11 cellular contexts compared by ENCODE assay signal in the genomic region with DNA sequence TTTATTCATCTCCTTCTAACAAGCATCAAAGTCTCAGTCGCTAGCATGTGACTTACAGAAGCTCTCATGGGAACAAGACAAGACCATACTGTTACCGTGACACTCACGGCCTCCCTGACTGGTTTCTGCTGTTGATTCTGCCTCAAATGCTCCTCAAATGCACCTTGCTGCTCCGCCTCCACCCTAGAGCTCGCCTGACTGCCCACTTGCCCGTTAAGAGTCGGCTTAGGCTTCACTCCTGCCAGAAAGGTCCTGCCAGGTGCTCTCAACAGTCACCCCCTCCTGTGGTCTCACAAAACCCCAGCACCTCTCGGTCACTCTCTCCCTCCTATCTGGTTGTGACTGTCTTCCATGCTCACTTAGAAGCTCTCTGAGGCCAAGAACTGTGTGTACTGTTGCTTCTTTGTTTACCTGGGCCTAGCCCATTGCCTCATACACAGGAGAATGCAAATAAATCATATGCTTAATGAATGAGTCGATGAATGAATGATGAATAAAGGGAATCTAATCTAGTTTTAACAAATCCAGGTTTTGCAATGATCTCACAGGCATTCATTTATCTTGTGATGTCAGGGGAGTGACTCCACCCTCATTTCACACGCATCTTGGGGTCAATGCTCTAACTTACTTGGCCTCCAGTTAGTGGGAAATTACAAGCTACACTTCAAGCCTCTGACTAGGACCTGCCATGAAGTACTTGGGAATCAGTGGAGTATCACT. TPM values are rescaled to one million over a fixed set of nuclear protein-coding genes. Genes with fewer than 3 reads are reported as not detected.
A peak's percentile ranks its signal among the peaks of the same experiment; 100 is the strongest.
DNase-seq lines count a peak whose midpoint lies in the region; ATAC-seq and TF ChIP-seq lines count a peak whose summit lies in the region.
"Had no signal": no experiment of that assay in that cellular context is flagged by ENCODE, and none has a peak within 500 bp of the region (broad histone marks: within the 10 kb centered on the region; RNA-seq: fewer than 3 reads in every experiment).

No MANE protein-coding gene starts in this region.

- H3K4me1 Mint-ChIP-seq in central memory CD8-positive, alpha-beta T cell = peaks cover 17% of the 10 kb centered on the region

- TF ChIP-seq EP300 in transverse colon (IDR thresholded peaks at IDR 0.05; ENCODE audit: low read depth) = no peak

- no peak for TF ChIP-seq POLR2A in transverse colon (IDR thresholded peaks at IDR 0.05)

- ATAC-seq in Right ventricle myocardium inferior (peak; percentile 2), left ventricle myocardium superior (no peak), lung (ENCODE audit: insufficient read depth, low FRiP score) (no peak), HG02981 (IDR thresholded peaks at IDR 0.05; ENCODE audit: unreplicated experiment) (no peak), GM21619 (IDR thresholded peaks at IDR 0.05; ENCODE audit: unreplicated experiment) (no peak)
- ATAC-seq in central memory CD8-positive, alpha-beta T cell (replicated peaks; ENCODE audit: extremely low read depth, poor library complexity, severe bottlenecking) = no peak

- no peaks in the 10 kb centered on the region for H3K27me3 Mint-ChIP-seq in central memory CD8-positive, alpha-beta T cell

- peak overlapping the region; percentile 1 for H3K27ac Mint-ChIP-seq in central memory CD8-positive, alpha-beta T cell (ENCODE audit: low read depth)

- H3K27ac ChIP-seq in lung (ENCODE audit: low read depth in 1 of 2, low read length in 1 of 2) (peak overlapping the region; percentile 51 to 65), transverse colon (peak overlapping the region in 3 of 4 donors; percentile 2 to 32 (median 19))

- in situ Hi-C loops in transverse colon (cut with MboI; ENCODE audit: low pct_ligation_motif_present in 1 of 4, low pct_unique_long_range_greater_than_20kb in 1 of 4, low sequenced_read_pairs in 3 of 4) = no loop called here

- H3K9me3 Mint-ChIP-seq in central memory CD8-positive, alpha-beta T cell = no peaks in the 10 kb centered on the region

- H3K27me3 ChIP-seq in lung (ENCODE audit: control insufficient read depth, insufficient read depth) (no peaks in the 10 kb centered on the region), transverse colon (no peaks in the 10 kb centered on the region)

- DNase-seq in Right ventricle myocardium inferior (ENCODE audit: missing footprints) (no peak), left ventricle myocardium superior (no peak), lung (ENCODE audit: low spot score) (no peak), transverse colon (no peak), NCI-H1436 treated with DMSO at 0.1 percent for 48 hours (lab: John Stamatoyannopoulos, UW) (no peak)
- DNase-seq in central memory CD8-positive, alpha-beta T cell (ENCODE audit: low spot score in 2 of 2) = no peak
- DNase-seq: GF-D8, HCEC 1CT, NCI-H526 treated with DMSO at 0.1 percent for 48 hours had no signal

- H3K4me3 ChIP-seq in lung (no peak overlapping the region), transverse colon (no peak overlapping the region)

- 79 to 90% methylated on average over 10 of the region's 10 CpGs for WGBS in lung, 2 donors
- WGBS in transverse colon (ENCODE audit: low coverage in 1 of 2), 2 donors = 86 to 88% methylated on average over 6 to 10 of the region's 10 CpGs

- H3K4me1 ChIP-seq in lung (ENCODE audit: control insufficient read depth in 2 of 2, insufficient read depth in 2 of 2, low read length in 2 of 2) (peaks cover 20 to 21% of the 10 kb centered on the region in 2 donors), transverse colon (peaks cover 0 to 19% (median 11%) of the 10 kb centered on the region in 4 donors)

- intact Hi-C loops in Right ventricle myocardium inferior (cut with DNase I) (loop anchor here (5.0 kb wide), 1 partner anchor 36 kb away; no protein-coding TSS in a partner anchor), left ventricle myocardium superior (cut with micrococcal nuclease) (no loop called here), transverse colon (cut with DNase I; ENCODE audit: low total_unique reads) (no loop called here)

- H3K4me3 Mint-ChIP-seq in central memory CD8-positive, alpha-beta T cell = no peak overlapping the region

- peaks cover 23% of the 10 kb centered on the region for H3K36me3 Mint-ChIP-seq in central memory CD8-positive, alpha-beta T cell (ENCODE audit: insufficient read depth)

- H3K9me3 ChIP-seq in lung (ENCODE audit: control insufficient read depth in 2 of 2, insufficient read depth in 1 of 2, low read length in 1 of 2) = no peaks in the 10 kb centered on the region
- no peaks in the 10 kb centered on the region for H3K9me3 ChIP-seq in transverse colon

- H3K36me3 ChIP-seq in lung (ENCODE audit: control insufficient read depth in 2 of 2, insufficient read depth in 2 of 2, low read length in 2 of 2) (peaks cover 18 to 50% of the 10 kb centered on the region in 2 donors), transverse colon (peaks cover 0 to 13% (median 5%) of the 10 kb centered on the region in 4 donors)

- TF ChIP-seq CTCF in lung (IDR thresholded peaks at IDR 0.05; ENCODE audit: control extremely low read depth, extremely low read depth) (no peak), transverse colon (IDR thresholded peaks at IDR 0.05) (no peak)

RNA-seq across cellular contexts. Expression of a gene that starts 41.3 kb away (rescaled TPM):
- total RNA-seq in Right ventricle myocardium inferior (30.1 TPM), left ventricle myocardium superior (31.2 TPM), lung (10 to 100 TPM; 29.0 to 39.5 TPM), transverse colon (10 to 100 TPM; 15.0 to 39.0 (median 18.9) TPM)
- polyA plus RNA-seq in lung = 10 to 100 TPM in 1 of 2 donors, 1 to 10 TPM in 1; 7.2 to 13.4 TPM
